In the genomic region with DNA sequence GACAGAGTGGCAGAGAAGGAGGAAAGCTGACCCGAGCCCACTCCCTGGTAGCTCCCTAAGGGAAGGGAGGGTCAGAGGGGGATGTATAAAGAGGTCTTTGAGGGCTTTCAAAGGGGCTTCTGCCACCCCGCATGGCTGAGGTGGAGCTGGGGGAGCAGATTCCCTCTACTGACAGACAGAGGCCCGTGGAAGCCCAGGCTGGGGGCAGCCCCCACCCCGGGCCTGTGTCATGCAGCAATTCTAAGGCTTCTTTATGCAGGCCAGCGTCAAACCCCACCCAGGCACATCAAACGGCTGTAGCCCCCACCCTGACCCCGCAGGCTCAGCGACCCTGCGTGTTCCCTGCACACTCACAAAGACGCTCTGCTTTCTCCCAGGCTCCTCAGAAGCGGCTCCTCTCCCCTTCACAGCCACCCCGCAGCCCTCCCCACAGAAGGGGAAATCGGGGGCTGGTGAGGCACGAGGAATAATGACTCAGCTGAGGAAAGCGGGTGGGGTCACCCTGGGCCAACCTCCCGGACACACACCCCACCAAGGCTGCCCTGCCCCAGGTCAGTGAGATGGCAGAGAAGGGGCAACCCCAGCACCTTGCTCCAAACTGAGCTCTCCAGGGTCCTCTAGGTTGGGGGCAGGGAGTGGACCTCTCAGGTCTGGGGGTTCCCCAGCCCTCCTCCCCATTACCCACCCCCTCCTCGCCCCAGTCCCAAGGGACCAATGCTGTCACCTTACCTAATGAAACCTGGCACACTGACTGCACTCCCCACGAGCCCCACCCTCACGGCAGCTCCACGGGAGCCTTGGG, we compare ENCODE assay signal across 9 cellular contexts. TPM values are rescaled to one million over a fixed set of nuclear protein-coding genes. Genes with fewer than 3 reads are reported as not detected.
DNase-seq lines count a peak whose midpoint lies in the region; ATAC-seq, FAIRE-seq and TF ChIP-seq lines count a peak whose summit lies in the region.
"Had no signal": no experiment of that assay in that cellular context is flagged by ENCODE, and none has a peak within 500 bp of the region (broad histone marks: within the 10 kb centered on the region; RNA-seq: fewer than 3 reads in every experiment).

No MANE protein-coding gene starts in this region.

- H3K4me1 ChIP-seq in breast epithelium, result peaks cover 3 to 13% of the 10 kb centered on the region in 2 donors

- intact Hi-C loops in dorsolateral prefrontal cortex (cut with DNase I), result loop anchor here in 1 of 2 donors (10.0 kb wide), 1 partner anchor 305 kb away; no protein-coding TSS in a partner anchor
- intact Hi-C loops in breast epithelium (cut with DNase I; ENCODE audit: low total_unique reads), result no loop called here

- TF ChIP-seq CTCF in dorsolateral prefrontal cortex (IDR thresholded peaks at IDR 0.05 in 54 of 56, conservative IDR thresholded peaks at IDR 0.05 in 2 of 56; ENCODE audit: low read depth in 1 of 56, partially characterized antibody in 56 of 56) (peak in 2 of 56 donors; percentile 3 to 4), breast epithelium (IDR thresholded peaks at IDR 0.05) (no peak)

- no peaks in the 10 kb centered on the region for H3K27me3 ChIP-seq in dorsolateral prefrontal cortex
- no peaks in the 10 kb centered on the region for H3K27me3 ChIP-seq in breast epithelium
- H3K27me3 ChIP-seq: upper lobe of left lung had no signal

- TF ChIP-seq POLR2A in GM18505 (IDR thresholded peaks at IDR 0.05; ENCODE audit: borderline replicate concordance, extremely low read depth, insufficient read depth, insufficient read length), result peak; percentile 28
- no peak for TF ChIP-seq POLR2A in breast epithelium (IDR thresholded peaks at IDR 0.05)

- no peak for ATAC-seq in GM18505 (IDR thresholded peaks at IDR 0.05; ENCODE audit: unreplicated experiment)
- peak; percentile 34 for ATAC-seq in HG02885 (IDR thresholded peaks at IDR 0.05; ENCODE audit: poor library complexity, unreplicated experiment)

- H3K27ac ChIP-seq in dorsolateral prefrontal cortex, result peak overlapping the region in 58 of 59 donors; percentile 48 to 100 (median 91)
- no peak overlapping the region for H3K27ac ChIP-seq in breast epithelium
- H3K27ac ChIP-seq: upper lobe of left lung had no signal

- FAIRE-seq in HTR-8/SVneo (lab: Jason Lieb, UNC), result no peak

- H3K4me3 ChIP-seq in dorsolateral prefrontal cortex (peak overlapping the region in 49 of 59 donors; percentile 0 to 64 (median 33)), breast epithelium (no peak overlapping the region)
- H3K4me3 ChIP-seq: upper lobe of left lung had no signal

- no peaks in the 10 kb centered on the region for H3K9me3 ChIP-seq in breast epithelium
- H3K9me3 ChIP-seq: upper lobe of left lung had no signal

- no peaks in the 10 kb centered on the region for H3K36me3 ChIP-seq in breast epithelium
- H3K36me3 ChIP-seq: upper lobe of left lung had no signal

- DNase-seq in dorsolateral prefrontal cortex (peak in 3 of 10 donors; percentile 50 to 71 (median 51)), pons (ENCODE audit: low spot score) (peak; percentile 64), NCI-H510A (lab: John Stamatoyannopoulos, UW) (no peak), breast epithelium (ENCODE audit: low spot score in 2 of 2) (no peak), SK-N-DZ (ENCODE audit: low spot score) (no peak), HTR-8/SVneo (ENCODE audit: insufficient read length, low spot score) (no peak)

RNA-seq across cellular contexts. Expression of a gene that starts 10.8 kb away (rescaled TPM):
- total RNA-seq in dorsolateral prefrontal cortex, result 10 to 100 TPM in 88 of 120 experiments, 1 to 10 TPM in 32; 2.2 to 82.8 (median 15.0) TPM
- total RNA-seq in breast epithelium, result 1 to 10 TPM; 1.3 to 2.9 (median 1.6) TPM
- polyA plus RNA-seq in SK-N-DZ (2014; cell fraction: cytosol; rRNA removed), result 6.2 TPM in 2 replicates
- 4.5 and 4.9 TPM in 2 replicates for polyA plus RNA-seq in SK-N-DZ (2014; cell fraction: nucleus; rRNA removed)

RNA-seq across cellular contexts. Expression of a gene that starts 37.7 kb away (rescaled TPM):
- total RNA-seq in dorsolateral prefrontal cortex, result 10 to 100 TPM; 27.6 to 72.4 (median 41.6) TPM
- total RNA-seq in breast epithelium, result 10 to 100 TPM; 22.6 to 32.5 (median 26.5) TPM
- polyA plus RNA-seq in SK-N-DZ (2014; cell fraction: cytosol; rRNA removed), result 4.4 and 5.7 TPM in 2 replicates
- 5.3 and 8.4 TPM in 2 replicates for polyA plus RNA-seq in SK-N-DZ (2014; cell fraction: nucleus; rRNA removed)

Comparison
In these comparisons a context has a peak if more than half of its experiments do, and no peak if none do; other contexts are left out.
1. H3K27ac ChIP-seq: peak in dorsolateral prefrontal cortex (58 of 59); none in breast epithelium (0 of 2).
2. H3K4me3 ChIP-seq: peak in dorsolateral prefrontal cortex (49 of 59); none in breast epithelium (0 of 3).